In genomic region chr9:113343732-113344231, GRCh38 we compare ENCODE assay signal across 8 cellular contexts. TPM values are rescaled to one million over a fixed set of nuclear protein-coding genes. Genes with fewer than 3 reads are reported as not detected.
DNase-seq lines count a peak whose midpoint lies in the region; ATAC-seq lines count a peak whose summit lies in the region.

No MANE protein-coding gene starts in this region.

- no peak overlapping the region for H3K9ac ChIP-seq in mesendoderm (ENCODE audit: low read length)

- POLR2A ChIA-PET in activated naive CD8-positive, alpha-beta T cell treated with anti-CD3 and anti-CD28 coated beads, Interleukin-2, amount 10 ng/mL, durations not matched to agents 7 days and 5 days (lab: Charles Lee): no interaction called here

- no peak overlapping the region for H2BK15ac ChIP-seq in mesendoderm (replicated peaks; ENCODE audit: low read depth)

- no peaks in the 10 kb centered on the region for H3K27me3 ChIP-seq in right cardiac atrium (ENCODE audit: control insufficient read depth, insufficient read depth)
- H3K27me3 ChIP-seq in mesendoderm (ENCODE audit: insufficient read depth, low read length, poor library complexity): no peaks in the 10 kb centered on the region

- H3K4me2 ChIP-seq in mesendoderm (ENCODE audit: low read length): no peak overlapping the region

- no peaks in the 10 kb centered on the region for H3K36me3 ChIP-seq in mesendoderm (ENCODE audit: control insufficient read depth, insufficient read depth, low read length)

- H3K79me2 ChIP-seq in mesendoderm (ENCODE audit: control insufficient read depth, insufficient read depth, low read length): no peaks in the 10 kb centered on the region

- peaks cover 30% of the 10 kb centered on the region for H3K4me1 Mint-ChIP-seq in activated naive CD8-positive, alpha-beta T cell treated with anti-CD3 and anti-CD28 coated beads, Interleukin-2, amount 10 ng/mL, durations not matched to agents 7 days and 5 days

- no peaks in the 10 kb centered on the region for H3K36me3 Mint-ChIP-seq in activated naive CD8-positive, alpha-beta T cell treated with anti-CD3 and anti-CD28 coated beads, Interleukin-2, amount 10 ng/mL, durations not matched to agents 7 days and 5 days

- no peaks in the 10 kb centered on the region for H3K9me3 ChIP-seq in right cardiac atrium (ENCODE audit: control insufficient read depth, low read length)

- 10% methylated on average over 1 of the region's 1 CpG for WGBS in right cardiac atrium
- WGBS in mesendoderm (ENCODE audit: extremely low coverage, insufficient coverage, low lambda C conversion rate): no CpG with 5 or more reads among the region's 1 CpG

- H3K4ac ChIP-seq in mesendoderm (ENCODE audit: low read depth, low read length): no peak overlapping the region

- H4K8ac ChIP-seq in mesendoderm (ENCODE audit: low read depth, low read length): no peak overlapping the region

- no peaks in the 10 kb centered on the region for H3K79me1 ChIP-seq in mesendoderm (ENCODE audit: low read length)

- intact Hi-C loops in right cardiac atrium (cut with DNase I): no loop called here

- H3K4me3 Mint-ChIP-seq in activated naive CD8-positive, alpha-beta T cell treated with anti-CD3 and anti-CD28 coated beads, Interleukin-2, amount 10 ng/mL, durations not matched to agents 7 days and 5 days: no peak overlapping the region

- ATAC-seq in activated naive CD8-positive, alpha-beta T cell treated with anti-CD3 and anti-CD28 coated beads, Interleukin-2, amount 10 ng/mL, durations not matched to agents 7 days and 5 days (ENCODE audit: low read depth): peak; percentile 19
- ATAC-seq in right cardiac atrium (peak; percentile 83 to 86), HG03354 (IDR thresholded peaks at IDR 0.05; ENCODE audit: poor library complexity, severe bottlenecking, unreplicated experiment) (no peak), GM21723 (IDR thresholded peaks at IDR 0.05; ENCODE audit: unreplicated experiment) (no peak)

- H3K18ac ChIP-seq in mesendoderm (ENCODE audit: low read length): no peak overlapping the region

- H3K4me3 ChIP-seq in right cardiac atrium (ENCODE audit: low read length): no peak overlapping the region
- no peak overlapping the region for H3K4me3 ChIP-seq in mesendoderm (ENCODE audit: low read length)

- no peak overlapping the region for H3K56ac ChIP-seq in mesendoderm (ENCODE audit: low read length)

- H3K4me1 ChIP-seq in right cardiac atrium (ENCODE audit: control insufficient read depth, insufficient read depth, low read length) (peaks cover 3% of the 10 kb centered on the region), mesendoderm (ENCODE audit: control insufficient read depth, low read depth, low read length) (no peaks in the 10 kb centered on the region)

- H2BK120ac ChIP-seq in mesendoderm (ENCODE audit: low read depth, low read length): no peak overlapping the region

- no peak overlapping the region for H4K5ac ChIP-seq in mesendoderm (ENCODE audit: low read length)

- H3K27ac ChIP-seq in right cardiac atrium (ENCODE audit: low read length): peak overlapping the region; percentile 76
- H3K27ac ChIP-seq in mesendoderm (ENCODE audit: low read depth, low read length): no peak overlapping the region

- H3K27me3 Mint-ChIP-seq in activated naive CD8-positive, alpha-beta T cell treated with anti-CD3 and anti-CD28 coated beads, Interleukin-2, amount 10 ng/mL, durations not matched to agents 7 days and 5 days: no peaks in the 10 kb centered on the region

- no peak overlapping the region for H2AK5ac ChIP-seq in mesendoderm (ENCODE audit: low read length)

- no peak overlapping the region for H3K23ac ChIP-seq in mesendoderm (ENCODE audit: low read length)

- H3K9me3 Mint-ChIP-seq in activated naive CD8-positive, alpha-beta T cell treated with anti-CD3 and anti-CD28 coated beads, Interleukin-2, amount 10 ng/mL, durations not matched to agents 7 days and 5 days: no peaks in the 10 kb centered on the region

- DNase-seq in COR-L47 (lab: John Stamatoyannopoulos, UW) (peak; percentile 94), NCI-H1092 treated with DMSO at 0.1 percent for 48 hours (lab: John Stamatoyannopoulos, UW) (peak; percentile 68), right cardiac atrium (peak; percentile 82 to 89 (median 83)), stromal cell of bone marrow (ENCODE audit: low read depth) (peak; percentile 94), mesendoderm (no peak)
- DNase-seq in activated naive CD8-positive, alpha-beta T cell treated with anti-CD3 and anti-CD28 coated beads, Interleukin-2, amount 10 ng/mL, durations not matched to agents 7 days and 5 days: no peak

- peak overlapping the region; percentile 63 for H3K27ac Mint-ChIP-seq in activated naive CD8-positive, alpha-beta T cell treated with anti-CD3 and anti-CD28 coated beads, Interleukin-2, amount 10 ng/mL, durations not matched to agents 7 days and 5 days

- H2BK5ac ChIP-seq in mesendoderm (ENCODE audit: low read length): no peak overlapping the region

RNA-seq across cellular contexts. Expression of gene WDR31, which starts 3.7 kb away (rescaled TPM):
- under 1 TPM; 0.99 to 1.00 TPM for total RNA-seq in activated naive CD8-positive, alpha-beta T cell treated with anti-CD3 and anti-CD28 coated beads, Interleukin-2, amount 10 ng/mL, durations not matched to agents 7 days and 5 days
- 10 to 100 TPM in 1 of 4 donors, 1 to 10 TPM in 3; 7.4 to 10.1 (median 8.5) TPM for total RNA-seq in right cardiac atrium
- 5.4 TPM for polyA plus RNA-seq in right cardiac atrium
- polyA plus RNA-seq in mesendoderm (2013, experiment 1 of 2): 0.11 TPM
- 0.14 TPM for polyA plus RNA-seq in mesendoderm (2013, experiment 2 of 2)

RNA-seq across cellular contexts. Expression of gene BSPRY, which starts 5.6 kb away (rescaled TPM):
- 10 to 100 TPM in 1 of 2 experiments, 1 to 10 TPM in 1; 9.6 to 10.6 TPM for total RNA-seq in activated naive CD8-positive, alpha-beta T cell treated with anti-CD3 and anti-CD28 coated beads, Interleukin-2, amount 10 ng/mL, durations not matched to agents 7 days and 5 days
- total RNA-seq in right cardiac atrium: 1 to 10 TPM in 3 of 4 donors, under 1 TPM in 1; 0.21 to 2.3 (median 1.6) TPM
- polyA plus RNA-seq in right cardiac atrium: 1.4 TPM
- polyA plus RNA-seq in mesendoderm (2013, experiment 1 of 2): 1.8 TPM
- 1.8 TPM for polyA plus RNA-seq in mesendoderm (2013, experiment 2 of 2)

RNA-seq across cellular contexts. Expression of gene HDHD3, which starts 33.0 kb away (rescaled TPM):
- total RNA-seq in activated naive CD8-positive, alpha-beta T cell treated with anti-CD3 and anti-CD28 coated beads, Interleukin-2, amount 10 ng/mL, durations not matched to agents 7 days and 5 days: 10 to 100 TPM; 20.0 to 21.3 TPM
- 10 to 100 TPM; 11.0 to 20.0 (median 15.9) TPM for total RNA-seq in right cardiac atrium
- polyA plus RNA-seq in right cardiac atrium: 19.6 TPM
- polyA plus RNA-seq in mesendoderm (2013, experiment 1 of 2): 4.3 TPM
- polyA plus RNA-seq in mesendoderm (2013, experiment 2 of 2): 4.4 TPM

RNA-seq across cellular contexts. Expression of gene RNF183, which starts 40.6 kb away (rescaled TPM):
- total RNA-seq in activated naive CD8-positive, alpha-beta T cell treated with anti-CD3 and anti-CD28 coated beads, Interleukin-2, amount 10 ng/mL, durations not matched to agents 7 days and 5 days: under 1 TPM; 0.14 to 0.37 TPM
- not detected for total RNA-seq in right cardiac atrium
- polyA plus RNA-seq in right cardiac atrium: not detected
- polyA plus RNA-seq in mesendoderm (2013, experiment 1 of 2): not detected
- not detected for polyA plus RNA-seq in mesendoderm (2013, experiment 2 of 2)

RNA-seq across cellular contexts. Expression of gene ALAD, which starts 57.3 kb away (rescaled TPM):
- total RNA-seq in activated naive CD8-positive, alpha-beta T cell treated with anti-CD3 and anti-CD28 coated beads, Interleukin-2, amount 10 ng/mL, durations not matched to agents 7 days and 5 days: 10 to 100 TPM; 33.9 to 40.4 TPM
- total RNA-seq in right cardiac atrium: 10 to 100 TPM; 29.9 to 43.6 (median 42.1) TPM
- 39.5 TPM for polyA plus RNA-seq in right cardiac atrium
- 8.1 TPM for polyA plus RNA-seq in mesendoderm (2013, experiment 1 of 2)
- polyA plus RNA-seq in mesendoderm (2013, experiment 2 of 2): 8.3 TPM

Comparison
In these comparisons a context has a peak if more than half of its experiments do, and no peak if none do; other contexts are left out.
1. DNase-seq: peak in COR-L47 (single experiment), NCI-H1092 treated with DMSO at 0.1 percent for 48 hours (single experiment), right cardiac atrium (3 of 3) and stromal cell of bone marrow (single experiment); none in activated naive CD8-positive, alpha-beta T cell treated with anti-CD3 and anti-CD28 coated beads, Interleukin-2, amount 10 ng/mL, durations not matched to agents 7 days and 5 days (single experiment) and mesendoderm (single experiment).
2. ATAC-seq: peak in activated naive CD8-positive, alpha-beta T cell treated with anti-CD3 and anti-CD28 coated beads, Interleukin-2, amount 10 ng/mL, durations not matched to agents 7 days and 5 days (single experiment) and right cardiac atrium (2 of 2); none in HG03354 (single experiment) and GM21723 (single experiment).
3. RNA of gene WDR31, which starts 3.7 kb away (total RNA-seq): 7.4 to 10.1 TPM in right cardiac atrium; 0.99 to 1.00 TPM in activated naive CD8-positive, alpha-beta T cell treated with anti-CD3 and anti-CD28 coated beads, Interleukin-2, amount 10 ng/mL, durations not matched to agents 7 days and 5 days; every median in the first group is over 4 times any median in the second.